Comparison of ENCODE assay signal across 1 cellular context in the genomic region with DNA sequence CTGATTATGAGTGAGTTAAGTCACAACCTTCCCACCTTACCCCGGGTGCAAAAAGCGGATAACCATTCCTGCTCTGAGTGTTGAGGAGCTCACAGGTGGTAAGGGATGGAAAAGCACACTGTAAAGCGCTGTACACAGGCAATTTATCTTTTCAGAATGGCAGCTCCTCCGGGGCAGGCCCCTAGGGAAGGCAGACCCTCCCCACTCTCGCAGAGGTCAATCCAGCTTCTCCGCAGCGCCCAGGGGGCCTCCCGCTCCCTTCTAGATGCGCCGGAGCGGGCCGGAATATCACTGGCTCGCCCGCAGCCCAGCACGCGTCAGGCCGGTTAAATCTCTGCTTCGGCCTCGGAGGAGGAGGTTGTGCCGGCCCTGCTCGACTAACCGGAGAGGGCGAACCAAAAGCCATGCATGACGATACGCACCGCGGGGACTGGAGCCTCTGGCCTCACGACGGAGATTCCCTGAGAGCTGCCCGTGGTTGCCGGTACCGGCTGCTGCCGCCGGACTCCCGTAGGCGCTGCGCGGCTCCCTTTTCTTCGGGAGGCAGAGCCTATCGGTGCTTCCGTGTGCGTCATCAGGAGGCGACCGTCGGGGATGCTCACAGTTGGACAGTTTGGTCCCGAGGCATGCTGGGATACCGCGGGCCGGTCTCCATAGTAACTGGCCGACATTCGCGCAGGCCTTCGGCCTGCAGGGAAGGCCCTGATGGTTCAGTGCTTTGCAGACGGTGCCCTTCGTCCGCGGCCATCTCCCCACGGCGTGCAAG.
TF ChIP-seq lines count a peak whose summit lies in the region.

A gene with protein sequence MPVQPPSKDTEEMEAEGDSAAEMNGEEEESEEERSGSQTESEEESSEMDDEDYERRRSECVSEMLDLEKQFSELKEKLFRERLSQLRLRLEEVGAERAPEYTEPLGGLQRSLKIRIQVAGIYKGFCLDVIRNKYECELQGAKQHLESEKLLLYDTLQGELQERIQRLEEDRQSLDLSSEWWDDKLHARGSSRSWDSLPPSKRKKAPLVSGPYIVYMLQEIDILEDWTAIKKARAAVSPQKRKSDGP (minus strand): TSS at position 555 of the 766 bp plus-strand sequence. CDS start 2,870 bp downstream, outside the sequence.

TF ChIP-seq in K562, 482 proteins besides CTCF, POLR2A, EP300 and RAD21 (continued from another document and continues in another):
- TF ChIP-seq, protein P1, sequence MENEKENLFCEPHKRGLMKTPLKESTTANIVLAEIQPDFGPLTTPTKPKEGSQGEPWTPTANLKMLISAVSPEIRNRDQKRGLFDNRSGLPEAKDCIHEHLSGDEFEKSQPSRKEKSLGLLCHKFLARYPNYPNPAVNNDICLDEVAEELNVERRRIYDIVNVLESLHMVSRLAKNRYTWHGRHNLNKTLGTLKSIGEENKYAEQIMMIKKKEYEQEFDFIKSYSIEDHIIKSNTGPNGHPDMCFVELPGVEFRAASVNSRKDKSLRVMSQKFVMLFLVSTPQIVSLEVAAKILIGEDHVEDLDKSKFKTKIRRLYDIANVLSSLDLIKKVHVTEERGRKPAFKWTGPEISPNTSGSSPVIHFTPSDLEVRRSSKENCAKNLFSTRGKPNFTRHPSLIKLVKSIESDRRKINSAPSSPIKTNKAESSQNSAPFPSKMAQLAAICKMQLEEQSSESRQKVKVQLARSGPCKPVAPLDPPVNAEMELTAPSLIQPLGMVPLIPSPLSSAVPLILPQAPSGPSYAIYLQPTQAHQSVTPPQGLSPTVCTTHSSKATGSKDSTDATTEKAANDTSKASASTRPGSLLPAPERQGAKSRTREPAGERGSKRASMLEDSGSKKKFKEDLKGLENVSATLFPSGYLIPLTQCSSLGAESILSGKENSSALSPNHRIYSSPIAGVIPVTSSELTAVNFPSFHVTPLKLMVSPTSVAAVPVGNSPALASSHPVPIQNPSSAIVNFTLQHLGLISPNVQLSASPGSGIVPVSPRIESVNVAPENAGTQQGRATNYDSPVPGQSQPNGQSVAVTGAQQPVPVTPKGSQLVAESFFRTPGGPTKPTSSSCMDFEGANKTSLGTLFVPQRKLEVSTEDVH (IDR thresholded peaks at IDR 0.05; ENCODE audit: low read depth, partially characterized antibody), result peak; percentile 94
- TF ChIP-seq TBP (optimal IDR thresholded peaks at IDR 0.05; ENCODE audit: low read depth, low read length), result peak; percentile 84
- no peak for TF ChIP-seq NCOA4 (IDR thresholded peaks at IDR 0.05; ENCODE audit: partially characterized antibody)
- TF ChIP-seq POLR2AphosphoS5 (IDR thresholded peaks at IDR 0.05; ENCODE audit: control insufficient read depth, insufficient read depth, low read depth, low read length), result peak; percentile 56; the same call in 1 of the 2 replicates
- no peak for TF ChIP-seq KAT8 (IDR thresholded peaks at IDR 0.05; ENCODE audit: low read depth)
- TF ChIP-seq FOXA3 (CRISPR knock-in tag; conservative IDR thresholded peaks at IDR 0.05 in 1 of 2, IDR thresholded peaks at IDR 0.05 in 1 of 2), result no peak
- TF ChIP-seq ZNF197 (CRISPR knock-in tag; IDR thresholded peaks at IDR 0.05; ENCODE audit: low read depth), result 0 out of 2 replicates have a peak, but pooled peaks have one; percentile 36
- TF ChIP-seq SUPT5H (IDR thresholded peaks at IDR 0.05), result peak; percentile 88
- no peak for TF ChIP-seq FOXM1 (IDR thresholded peaks at IDR 0.05; ENCODE audit: low read depth)
- TF ChIP-seq FOXM1 (CRISPR knock-in tag; IDR thresholded peaks at IDR 0.05; ENCODE audit: low read depth), result peak; percentile 82; the same call in 1 of the 2 replicates
- TF ChIP-seq FOXK2 (conservative IDR thresholded peaks at IDR 0.05 in 1 of 2, IDR thresholded peaks at IDR 0.05 in 1 of 2; ENCODE audit: low read depth in 2 of 2), result peak; percentile 68 to 77; a peak in 3 of 4 replicates
- no peak for TF ChIP-seq TAF15 (IDR thresholded peaks at IDR 0.05; ENCODE audit: low read depth, low read length)
- peak; percentile 96 for TF ChIP-seq RFX1 (IDR thresholded peaks at IDR 0.05)
- peak; percentile 82 for TF ChIP-seq KHSRP (IDR thresholded peaks at IDR 0.05)
- TF ChIP-seq, protein P2, sequence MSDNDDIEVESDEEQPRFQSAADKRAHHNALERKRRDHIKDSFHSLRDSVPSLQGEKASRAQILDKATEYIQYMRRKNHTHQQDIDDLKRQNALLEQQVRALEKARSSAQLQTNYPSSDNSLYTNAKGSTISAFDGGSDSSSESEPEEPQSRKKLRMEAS (CRISPR knock-in tag; IDR thresholded peaks at IDR 0.05), result peak; percentile 77; the same call in 1 of the 2 replicates
- TF ChIP-seq ETV5 (CRISPR knock-in tag; IDR thresholded peaks at IDR 0.05; ENCODE audit: low read depth), result peak; percentile 34; the same call in 1 of the 2 replicates
- TF ChIP-seq KDM2B (CRISPR knock-in tag; IDR thresholded peaks at IDR 0.05), result peak; percentile 13; the same call in 1 of the 2 replicates
- TF ChIP-seq, protein P3, sequence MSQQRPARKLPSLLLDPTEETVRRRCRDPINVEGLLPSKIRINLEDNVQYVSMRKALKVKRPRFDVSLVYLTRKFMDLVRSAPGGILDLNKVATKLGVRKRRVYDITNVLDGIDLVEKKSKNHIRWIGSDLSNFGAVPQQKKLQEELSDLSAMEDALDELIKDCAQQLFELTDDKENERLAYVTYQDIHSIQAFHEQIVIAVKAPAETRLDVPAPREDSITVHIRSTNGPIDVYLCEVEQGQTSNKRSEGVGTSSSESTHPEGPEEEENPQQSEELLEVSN (IDR thresholded peaks at IDR 0.05; ENCODE audit: borderline replicate concordance in 1 of 2, extremely low read depth in 1 of 2, insufficient read depth in 1 of 2, insufficient read length in 1 of 2, low read depth in 1 of 2, low read length in 1 of 2, poor library complexity in 1 of 2, severe bottlenecking in 1 of 2), result peak in 1 of 2 experiments; percentile 41
- peak; percentile 97 for TF ChIP-seq KDM5B (IDR thresholded peaks at IDR 0.05; ENCODE audit: insufficient replicate concordance, low read depth, low read length)
- TF ChIP-seq FOXP1 (CRISPR knock-in tag; IDR thresholded peaks at IDR 0.05), result peak; percentile 32; the same call in 1 of the 2 replicates
- peak; percentile 97 for TF ChIP-seq PHF21A (IDR thresholded peaks at IDR 0.05; ENCODE audit: borderline replicate concordance, low read depth)
- TF ChIP-seq, protein P4, sequence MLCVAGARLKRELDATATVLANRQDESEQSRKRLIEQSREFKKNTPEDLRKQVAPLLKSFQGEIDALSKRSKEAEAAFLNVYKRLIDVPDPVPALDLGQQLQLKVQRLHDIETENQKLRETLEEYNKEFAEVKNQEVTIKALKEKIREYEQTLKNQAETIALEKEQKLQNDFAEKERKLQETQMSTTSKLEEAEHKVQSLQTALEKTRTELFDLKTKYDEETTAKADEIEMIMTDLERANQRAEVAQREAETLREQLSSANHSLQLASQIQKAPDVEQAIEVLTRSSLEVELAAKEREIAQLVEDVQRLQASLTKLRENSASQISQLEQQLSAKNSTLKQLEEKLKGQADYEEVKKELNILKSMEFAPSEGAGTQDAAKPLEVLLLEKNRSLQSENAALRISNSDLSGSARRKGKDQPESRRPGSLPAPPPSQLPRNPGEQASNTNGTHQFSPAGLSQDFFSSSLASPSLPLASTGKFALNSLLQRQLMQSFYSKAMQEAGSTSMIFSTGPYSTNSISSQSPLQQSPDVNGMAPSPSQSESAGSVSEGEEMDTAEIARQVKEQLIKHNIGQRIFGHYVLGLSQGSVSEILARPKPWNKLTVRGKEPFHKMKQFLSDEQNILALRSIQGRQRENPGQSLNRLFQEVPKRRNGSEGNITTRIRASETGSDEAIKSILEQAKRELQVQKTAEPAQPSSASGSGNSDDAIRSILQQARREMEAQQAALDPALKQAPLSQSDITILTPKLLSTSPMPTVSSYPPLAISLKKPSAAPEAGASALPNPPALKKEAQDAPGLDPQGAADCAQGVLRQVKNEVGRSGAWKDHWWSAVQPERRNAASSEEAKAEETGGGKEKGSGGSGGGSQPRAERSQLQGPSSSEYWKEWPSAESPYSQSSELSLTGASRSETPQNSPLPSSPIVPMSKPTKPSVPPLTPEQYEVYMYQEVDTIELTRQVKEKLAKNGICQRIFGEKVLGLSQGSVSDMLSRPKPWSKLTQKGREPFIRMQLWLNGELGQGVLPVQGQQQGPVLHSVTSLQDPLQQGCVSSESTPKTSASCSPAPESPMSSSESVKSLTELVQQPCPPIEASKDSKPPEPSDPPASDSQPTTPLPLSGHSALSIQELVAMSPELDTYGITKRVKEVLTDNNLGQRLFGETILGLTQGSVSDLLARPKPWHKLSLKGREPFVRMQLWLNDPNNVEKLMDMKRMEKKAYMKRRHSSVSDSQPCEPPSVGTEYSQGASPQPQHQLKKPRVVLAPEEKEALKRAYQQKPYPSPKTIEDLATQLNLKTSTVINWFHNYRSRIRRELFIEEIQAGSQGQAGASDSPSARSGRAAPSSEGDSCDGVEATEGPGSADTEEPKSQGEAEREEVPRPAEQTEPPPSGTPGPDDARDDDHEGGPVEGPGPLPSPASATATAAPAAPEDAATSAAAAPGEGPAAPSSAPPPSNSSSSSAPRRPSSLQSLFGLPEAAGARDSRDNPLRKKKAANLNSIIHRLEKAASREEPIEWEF (CRISPR knock-in tag; IDR thresholded peaks at IDR 0.05), result no peak
- TF ChIP-seq CCNT2 (IDR thresholded peaks at IDR 0.05; ENCODE audit: borderline replicate concordance, extremely low read depth, insufficient read length, low read depth, low read length), result peak; percentile 70
- TF ChIP-seq RB1 (IDR thresholded peaks at IDR 0.05; ENCODE audit: low read depth), result peak; percentile 61; the same call in 1 of the 2 replicates
- peak; percentile 36 for TF ChIP-seq SMAD1 (IDR thresholded peaks at IDR 0.05; ENCODE audit: low read depth, low read length, partially characterized antibody)
- peak; percentile 97 for TF ChIP-seq C11orf30 (IDR thresholded peaks at IDR 0.05; ENCODE audit: low read depth)
- peak in 1 of 2 experiments; percentile 88; a peak in 2 of 4 replicates for TF ChIP-seq TBL1XR1 (IDR thresholded peaks at IDR 0.05; ENCODE audit: low read length in 2 of 2)
- TF ChIP-seq LEF1 (IDR thresholded peaks at IDR 0.05), result no peak
- TF ChIP-seq, protein P5, sequence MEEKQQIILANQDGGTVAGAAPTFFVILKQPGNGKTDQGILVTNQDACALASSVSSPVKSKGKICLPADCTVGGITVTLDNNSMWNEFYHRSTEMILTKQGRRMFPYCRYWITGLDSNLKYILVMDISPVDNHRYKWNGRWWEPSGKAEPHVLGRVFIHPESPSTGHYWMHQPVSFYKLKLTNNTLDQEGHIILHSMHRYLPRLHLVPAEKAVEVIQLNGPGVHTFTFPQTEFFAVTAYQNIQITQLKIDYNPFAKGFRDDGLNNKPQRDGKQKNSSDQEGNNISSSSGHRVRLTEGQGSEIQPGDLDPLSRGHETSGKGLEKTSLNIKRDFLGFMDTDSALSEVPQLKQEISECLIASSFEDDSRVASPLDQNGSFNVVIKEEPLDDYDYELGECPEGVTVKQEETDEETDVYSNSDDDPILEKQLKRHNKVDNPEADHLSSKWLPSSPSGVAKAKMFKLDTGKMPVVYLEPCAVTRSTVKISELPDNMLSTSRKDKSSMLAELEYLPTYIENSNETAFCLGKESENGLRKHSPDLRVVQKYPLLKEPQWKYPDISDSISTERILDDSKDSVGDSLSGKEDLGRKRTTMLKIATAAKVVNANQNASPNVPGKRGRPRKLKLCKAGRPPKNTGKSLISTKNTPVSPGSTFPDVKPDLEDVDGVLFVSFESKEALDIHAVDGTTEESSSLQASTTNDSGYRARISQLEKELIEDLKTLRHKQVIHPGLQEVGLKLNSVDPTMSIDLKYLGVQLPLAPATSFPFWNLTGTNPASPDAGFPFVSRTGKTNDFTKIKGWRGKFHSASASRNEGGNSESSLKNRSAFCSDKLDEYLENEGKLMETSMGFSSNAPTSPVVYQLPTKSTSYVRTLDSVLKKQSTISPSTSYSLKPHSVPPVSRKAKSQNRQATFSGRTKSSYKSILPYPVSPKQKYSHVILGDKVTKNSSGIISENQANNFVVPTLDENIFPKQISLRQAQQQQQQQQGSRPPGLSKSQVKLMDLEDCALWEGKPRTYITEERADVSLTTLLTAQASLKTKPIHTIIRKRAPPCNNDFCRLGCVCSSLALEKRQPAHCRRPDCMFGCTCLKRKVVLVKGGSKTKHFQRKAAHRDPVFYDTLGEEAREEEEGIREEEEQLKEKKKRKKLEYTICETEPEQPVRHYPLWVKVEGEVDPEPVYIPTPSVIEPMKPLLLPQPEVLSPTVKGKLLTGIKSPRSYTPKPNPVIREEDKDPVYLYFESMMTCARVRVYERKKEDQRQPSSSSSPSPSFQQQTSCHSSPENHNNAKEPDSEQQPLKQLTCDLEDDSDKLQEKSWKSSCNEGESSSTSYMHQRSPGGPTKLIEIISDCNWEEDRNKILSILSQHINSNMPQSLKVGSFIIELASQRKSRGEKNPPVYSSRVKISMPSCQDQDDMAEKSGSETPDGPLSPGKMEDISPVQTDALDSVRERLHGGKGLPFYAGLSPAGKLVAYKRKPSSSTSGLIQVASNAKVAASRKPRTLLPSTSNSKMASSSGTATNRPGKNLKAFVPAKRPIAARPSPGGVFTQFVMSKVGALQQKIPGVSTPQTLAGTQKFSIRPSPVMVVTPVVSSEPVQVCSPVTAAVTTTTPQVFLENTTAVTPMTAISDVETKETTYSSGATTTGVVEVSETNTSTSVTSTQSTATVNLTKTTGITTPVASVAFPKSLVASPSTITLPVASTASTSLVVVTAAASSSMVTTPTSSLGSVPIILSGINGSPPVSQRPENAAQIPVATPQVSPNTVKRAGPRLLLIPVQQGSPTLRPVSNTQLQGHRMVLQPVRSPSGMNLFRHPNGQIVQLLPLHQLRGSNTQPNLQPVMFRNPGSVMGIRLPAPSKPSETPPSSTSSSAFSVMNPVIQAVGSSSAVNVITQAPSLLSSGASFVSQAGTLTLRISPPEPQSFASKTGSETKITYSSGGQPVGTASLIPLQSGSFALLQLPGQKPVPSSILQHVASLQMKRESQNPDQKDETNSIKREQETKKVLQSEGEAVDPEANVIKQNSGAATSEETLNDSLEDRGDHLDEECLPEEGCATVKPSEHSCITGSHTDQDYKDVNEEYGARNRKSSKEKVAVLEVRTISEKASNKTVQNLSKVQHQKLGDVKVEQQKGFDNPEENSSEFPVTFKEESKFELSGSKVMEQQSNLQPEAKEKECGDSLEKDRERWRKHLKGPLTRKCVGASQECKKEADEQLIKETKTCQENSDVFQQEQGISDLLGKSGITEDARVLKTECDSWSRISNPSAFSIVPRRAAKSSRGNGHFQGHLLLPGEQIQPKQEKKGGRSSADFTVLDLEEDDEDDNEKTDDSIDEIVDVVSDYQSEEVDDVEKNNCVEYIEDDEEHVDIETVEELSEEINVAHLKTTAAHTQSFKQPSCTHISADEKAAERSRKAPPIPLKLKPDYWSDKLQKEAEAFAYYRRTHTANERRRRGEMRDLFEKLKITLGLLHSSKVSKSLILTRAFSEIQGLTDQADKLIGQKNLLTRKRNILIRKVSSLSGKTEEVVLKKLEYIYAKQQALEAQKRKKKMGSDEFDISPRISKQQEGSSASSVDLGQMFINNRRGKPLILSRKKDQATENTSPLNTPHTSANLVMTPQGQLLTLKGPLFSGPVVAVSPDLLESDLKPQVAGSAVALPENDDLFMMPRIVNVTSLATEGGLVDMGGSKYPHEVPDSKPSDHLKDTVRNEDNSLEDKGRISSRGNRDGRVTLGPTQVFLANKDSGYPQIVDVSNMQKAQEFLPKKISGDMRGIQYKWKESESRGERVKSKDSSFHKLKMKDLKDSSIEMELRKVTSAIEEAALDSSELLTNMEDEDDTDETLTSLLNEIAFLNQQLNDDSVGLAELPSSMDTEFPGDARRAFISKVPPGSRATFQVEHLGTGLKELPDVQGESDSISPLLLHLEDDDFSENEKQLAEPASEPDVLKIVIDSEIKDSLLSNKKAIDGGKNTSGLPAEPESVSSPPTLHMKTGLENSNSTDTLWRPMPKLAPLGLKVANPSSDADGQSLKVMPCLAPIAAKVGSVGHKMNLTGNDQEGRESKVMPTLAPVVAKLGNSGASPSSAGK (IDR thresholded peaks at IDR 0.05), result no peak
